ENCODE assay signal across 10 cellular contexts in genomic region chr10:62636825-62637248, GRCh38.
DNase-seq lines count a peak whose midpoint lies in the region; ATAC-seq and TF ChIP-seq lines count a peak whose summit lies in the region.
"Had no signal": no experiment of that assay in that cellular context is flagged by ENCODE, and none has a peak within 500 bp of the region (broad histone marks: within the 10 kb centered on the region; RNA-seq: fewer than 3 reads in every experiment).

No MANE protein-coding gene starts in this region.

- TF ChIP-seq CTCF in activated CD8-positive, alpha-beta T cell treated with anti-CD3 and anti-CD28 coated beads for 36 hours (IDR thresholded peaks at IDR 0.05): no peak

- POLR2A ChIA-PET in activated CD8-positive, alpha-beta T cell treated with anti-CD3 and anti-CD28 coated beads for 36 hours (lab: Charles Lee): interaction anchor here (0.6 to 3.5 kb wide), 11 partner anchors 19 to 985 kb away, joined by 3 to 18 read pairs (median 3); partner anchors contain the start of genes ADO and EGR2

- intact Hi-C loops in activated CD8-positive, alpha-beta T cell treated with anti-CD3 and anti-CD28 coated beads for 36 hours (cut with micrococcal nuclease): loop anchor here (1.0 to 5.0 kb wide), 4 partner anchors 44 to 219 kb away; no protein-coding TSS in a partner anchor

- no peak overlapping the region for H3K27ac Mint-ChIP-seq in activated CD8-positive, alpha-beta T cell treated with anti-CD3 and anti-CD28 coated beads for 36 hours
- H3K27ac Mint-ChIP-seq: activated CD4-positive, alpha-beta memory T cell treated with anti-CD3 and anti-CD28 coated beads for 36 hours had no signal

- H4K20me1 ChIP-seq in BLaER1: no peaks in the 10 kb centered on the region

- H3K27ac ChIP-seq in BLaER1 (peak overlapping the region; percentile 93), mucosa of rectum (ENCODE audit: low read depth in 2 of 2, low read length in 2 of 2) (peak overlapping the region; percentile 72 to 83), caudate nucleus (ENCODE audit: low read depth, low read length) (no peak overlapping the region)

- ATAC-seq in activated CD8-positive, alpha-beta T cell treated with anti-CD3 and anti-CD28 coated beads for 36 hours: peak; percentile 17

- H3K9ac ChIP-seq in BLaER1 (peak overlapping the region; percentile 77), mucosa of rectum (ENCODE audit: low read depth in 1 of 2, low read length in 2 of 2) (no peak overlapping the region)

- H3K9me3 ChIP-seq in BLaER1: peaks cover 13% of the 10 kb centered on the region
- no peaks in the 10 kb centered on the region for H3K9me3 ChIP-seq in mucosa of rectum (ENCODE audit: control insufficient read depth in 2 of 2, low read length in 2 of 2)

- H3K4me2 ChIP-seq in BLaER1: peak overlapping the region; percentile 85

- no peaks in the 10 kb centered on the region for H3K36me3 ChIP-seq in BLaER1
- H3K36me3 ChIP-seq in mucosa of rectum (ENCODE audit: control insufficient read depth in 2 of 2, insufficient read depth in 2 of 2, low read length in 2 of 2): no peaks in the 10 kb centered on the region

- DNase-seq in Jurkat, Clone E6-1 (ENCODE audit: low read depth, low spot score): peak; percentile 21
- peak; percentile 41 for DNase-seq in activated CD8-positive, alpha-beta T cell treated with anti-CD3 and anti-CD28 coated beads for 36 hours
- no peak for DNase-seq in T1000 (lab: John Stamatoyannopoulos, UW)
- no peak for DNase-seq in NCI-H748 (lab: John Stamatoyannopoulos, UW; ENCODE audit: unreplicated experiment)
- DNase-seq in NCI-H524 (lab: John Stamatoyannopoulos, UW): no peak
- no peak for DNase-seq in caudate nucleus (lab: John Stamatoyannopoulos, UW)
- DNase-seq: NCI-H446 treated with DMSO at 0.1 percent for 48 hours had no signal

- H3K27me3 ChIP-seq in BLaER1 (no peaks in the 10 kb centered on the region), mucosa of rectum (ENCODE audit: control insufficient read depth in 2 of 2, insufficient read depth in 2 of 2, low read length in 2 of 2) (no peaks in the 10 kb centered on the region)

- no peaks in the 10 kb centered on the region for H3K27me3 Mint-ChIP-seq in activated CD8-positive, alpha-beta T cell treated with anti-CD3 and anti-CD28 coated beads for 36 hours
- H3K27me3 Mint-ChIP-seq: activated CD4-positive, alpha-beta memory T cell treated with anti-CD3 and anti-CD28 coated beads for 36 hours had no signal

- peaks cover 31% of the 10 kb centered on the region for H3K4me1 Mint-ChIP-seq in activated CD8-positive, alpha-beta T cell treated with anti-CD3 and anti-CD28 coated beads for 36 hours (ENCODE audit: low read depth)

- H3K4me3 ChIP-seq in BLaER1: peak overlapping the region; percentile 55
- H3K4me3 ChIP-seq in Jurkat, Clone E6-1 (ENCODE audit: low read length): peak overlapping the region; percentile 28
- peak overlapping the region; percentile 49 to 54 for H3K4me3 ChIP-seq in mucosa of rectum (ENCODE audit: low read length in 2 of 2)

- no peaks in the 10 kb centered on the region for H3K36me3 Mint-ChIP-seq in activated CD8-positive, alpha-beta T cell treated with anti-CD3 and anti-CD28 coated beads for 36 hours (ENCODE audit: low read depth)
- H3K36me3 Mint-ChIP-seq: activated CD4-positive, alpha-beta memory T cell treated with anti-CD3 and anti-CD28 coated beads for 36 hours had no signal

- CTCF ChIA-PET in activated CD8-positive, alpha-beta T cell treated with anti-CD3 and anti-CD28 coated beads for 36 hours (lab: Charles Lee): interaction anchor here (0.9 to 4.8 kb wide), 12 partner anchors 12 to 182 kb away, joined by 3 to 23 read pairs (median 6); partner anchors contain the start of gene EGR2

- H3K4me3 Mint-ChIP-seq in activated CD8-positive, alpha-beta T cell treated with anti-CD3 and anti-CD28 coated beads for 36 hours: no peak overlapping the region
- H3K4me3 Mint-ChIP-seq: activated CD4-positive, alpha-beta memory T cell treated with anti-CD3 and anti-CD28 coated beads for 36 hours had no signal

- peaks cover 2% of the 10 kb centered on the region for H3K9me3 Mint-ChIP-seq in activated CD8-positive, alpha-beta T cell treated with anti-CD3 and anti-CD28 coated beads for 36 hours
- H3K9me3 Mint-ChIP-seq: activated CD4-positive, alpha-beta memory T cell treated with anti-CD3 and anti-CD28 coated beads for 36 hours had no signal

- H3K4me1 ChIP-seq in BLaER1 (peaks cover 92% of the 10 kb centered on the region), mucosa of rectum (ENCODE audit: control insufficient read depth in 2 of 2, insufficient read depth in 2 of 2, low read length in 2 of 2) (peaks cover 2 to 6% of the 10 kb centered on the region in 2 donors)

Comparison
In these comparisons a context has a peak if more than half of its experiments do, and no peak if none do; other contexts are left out.
1. DNase-seq: peak in Jurkat, Clone E6-1 (single experiment) and activated CD8-positive, alpha-beta T cell treated with anti-CD3 and anti-CD28 coated beads for 36 hours (single experiment); none in T1000 (single experiment), NCI-H748 (single experiment), NCI-H524 (0 of 2) and caudate nucleus (0 of 61).
2. Peak in every context shown above with its lines, with median percentiles within 50 percentile points of each other: H3K4me3 ChIP-seq.